ENCODE assay signal across 8 cellular contexts in genomic region chr4:105191621-105192210, GRCh38. TPM values are rescaled to one million over a fixed set of nuclear protein-coding genes. Genes with fewer than 3 reads are reported as not detected.
DNase-seq lines count a peak whose midpoint lies in the region; ATAC-seq and TF ChIP-seq lines count a peak whose summit lies in the region.
"Had no signal": no experiment of that assay in that cellular context is flagged by ENCODE, and none has a peak within 500 bp of the region (broad histone marks: within the 10 kb centered on the region; RNA-seq: fewer than 3 reads in every experiment).

No MANE protein-coding gene starts in this region.

- peak overlapping the region; percentile 33; the same call in 1 of the 2 replicates for H3K4me3 Mint-ChIP-seq in HFFc6

- no peak overlapping the region for H2AFZ ChIP-seq in Karpas-422 (ENCODE audit: low read length)

- H3K4me2 ChIP-seq in Karpas-422 (ENCODE audit: low read depth, low read length, poor library complexity, severe bottlenecking) = no peak overlapping the region

- no peaks in the 10 kb centered on the region for H3K9me3 Mint-ChIP-seq in HFFc6

- H3K27me3 Mint-ChIP-seq in HFFc6 (ENCODE audit: insufficient read depth) = no peaks in the 10 kb centered on the region

- H3K4me3 ChIP-seq in Karpas-422 (ENCODE audit: low read length) = no peak overlapping the region
- H3K4me3 ChIP-seq: SJCRH30 had no signal

- peaks cover 42% of the 10 kb centered on the region for H3K4me1 ChIP-seq in foreskin keratinocyte
- H3K4me1 ChIP-seq in Karpas-422 (ENCODE audit: low read length) = peaks cover 18% of the 10 kb centered on the region

- H3K36me3 Mint-ChIP-seq in HFFc6 (ENCODE audit: low read depth) = peaks cover 19% of the 10 kb centered on the region

- H3K79me2 ChIP-seq in Karpas-422 (ENCODE audit: low read length) = no peaks in the 10 kb centered on the region

- H3K27ac Mint-ChIP-seq in HFFc6 = peak overlapping the region; percentile 76

- peaks cover 8% of the 10 kb centered on the region; the same call in 1 of the 2 replicates for H4K20me1 ChIP-seq in Karpas-422 (ENCODE audit: insufficient read depth, low read depth, low read length)

- ATAC-seq in GM18519 (IDR thresholded peaks at IDR 0.05; ENCODE audit: low FRiP score, unreplicated experiment) (peak; percentile 37), foreskin keratinocyte (peak; percentile 45)

- no peak overlapping the region for H3K9ac ChIP-seq in Karpas-422 (ENCODE audit: low read length)

- peak; percentile 50 for DNase-seq in HFFc6
- peak; percentile 22 for DNase-seq in NCI-H226
- peak in 1 of 2 donors; percentile 58 for DNase-seq in foreskin keratinocyte
- no peak for DNase-seq in effector CD4-positive, alpha-beta T cell
- DNase-seq in Karpas-422 = no peak
- no peak for DNase-seq in activated CD4-positive, CD25-positive, alpha-beta regulatory T cell treated with anti-CD3 and anti-CD28 coated beads, Interleukin-2, amount 50 U/mL, for 72 hours

- H3K27me3 ChIP-seq in foreskin keratinocyte = no peaks in the 10 kb centered on the region
- no peaks in the 10 kb centered on the region for H3K27me3 ChIP-seq in Karpas-422 (ENCODE audit: low read length)
- H3K27me3 ChIP-seq: SJCRH30 had no signal

- no peaks in the 10 kb centered on the region for H3K9me3 ChIP-seq in Karpas-422 (ENCODE audit: low read length)
- H3K9me3 ChIP-seq: SJCRH30 had no signal

- H3K27ac ChIP-seq in foreskin keratinocyte (peak overlapping the region; percentile 16), Karpas-422 (ENCODE audit: low read length) (no peak overlapping the region)
- H3K27ac ChIP-seq: SJCRH30 had no signal

- TF ChIP-seq CTCF in HFFc6 (IDR thresholded peaks at IDR 0.05) (no peak), foreskin keratinocyte (conservative IDR thresholded peaks at IDR 0.05) (no peak)

- H3K9me2 ChIP-seq in Karpas-422 (replicated peaks; ENCODE audit: insufficient read depth, low read length) = no peaks in the 10 kb centered on the region

- H3K36me3 ChIP-seq in Karpas-422 (ENCODE audit: insufficient read depth, low read length) = peaks cover 4% of the 10 kb centered on the region; the same call in 1 of the 2 replicates

- H3K4me1 Mint-ChIP-seq in HFFc6 (ENCODE audit: low read depth) = peaks cover 79% of the 10 kb centered on the region

RNA-seq across cellular contexts. Expression of gene TET2, which starts 45.0 kb away (rescaled TPM):
- 10 to 100 TPM in 3 of 6 experiments, 1 to 10 TPM in 3; 7.8 to 11.2 (median 9.9) TPM for total RNA-seq in HFFc6 (2021; fragmentation: NEBNext Ultra II Directional; extraction: Animal tissue kit (Norgen Biotek cat#: 25700))
- total RNA-seq in foreskin keratinocyte = 11.9 and 13.2 TPM in 2 replicates
- polyA plus RNA-seq in foreskin keratinocyte = 1.2 TPM in 2 replicates
- total RNA-seq in Karpas-422 (2014; rRNA removed; shearing (Covaris generic); ENCODE audit: low replicate concordance) = 7.2 and 16.7 TPM in 2 replicates

Comparison
In these comparisons a context has a peak if more than half of its experiments do, and no peak if none do; other contexts are left out.
1. DNase-seq: peak in HFFc6 (single experiment) and NCI-H226 (single experiment); none in effector CD4-positive, alpha-beta T cell (single experiment), Karpas-422 (single experiment) and activated CD4-positive, CD25-positive, alpha-beta regulatory T cell treated with anti-CD3 and anti-CD28 coated beads, Interleukin-2, amount 50 U/mL, for 72 hours (single experiment).